16 cellular contexts compared by ENCODE assay signal in the genomic region with DNA sequence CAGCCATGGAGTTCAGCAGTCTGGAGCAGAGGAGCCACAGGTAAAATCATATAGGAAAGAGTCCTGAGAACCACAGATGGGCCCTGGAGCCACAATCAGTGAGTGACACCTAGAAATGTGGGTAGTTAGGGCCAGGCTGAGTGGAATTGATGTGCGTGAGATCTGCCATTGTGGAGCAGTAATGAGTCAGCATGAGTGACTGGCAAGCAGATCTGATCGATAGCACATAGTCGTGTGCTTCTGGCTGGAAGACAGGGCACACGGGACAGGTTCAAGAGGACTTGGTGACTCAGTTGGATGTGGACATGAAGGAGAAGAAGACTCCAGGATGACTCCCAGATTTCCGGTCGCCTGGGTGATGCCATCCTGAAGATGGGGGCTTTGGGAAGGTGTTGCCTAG. TPM values are rescaled to one million over a fixed set of nuclear protein-coding genes. Genes with fewer than 3 reads are reported as not detected.
DNase-seq lines count a peak whose midpoint lies in the region; ATAC-seq and TF ChIP-seq lines count a peak whose summit lies in the region.
"Had no signal": no experiment of that assay in that cellular context is flagged by ENCODE, and none has a peak within 500 bp of the region (broad histone marks: within the 10 kb centered on the region; RNA-seq: fewer than 3 reads in every experiment).

No MANE protein-coding gene starts in this region.

- H3K4me1 ChIP-seq in BLaER1 treated with 17β-estradiol and CSF1 and Interleukin-3, amounts not matched to agents 10 nM and 100 nM, result peaks cover 17 to 92% (median 63%) of the 10 kb centered on the region in 10 experiments
- H3K4me1 ChIP-seq in foreskin keratinocyte, result peaks cover 25% of the 10 kb centered on the region

- H3K27me3 Mint-ChIP-seq in type B pancreatic cell, result no peaks in the 10 kb centered on the region
- H3K27me3 Mint-ChIP-seq: central memory CD8-positive, alpha-beta T cell had no signal

- peaks cover 17% of the 10 kb centered on the region for H3K4me1 Mint-ChIP-seq in type B pancreatic cell (ENCODE audit: unreplicated experiment)
- H3K4me1 Mint-ChIP-seq: naive B cell had no signal

- no peak overlapping the region for H3K4me3 Mint-ChIP-seq in type B pancreatic cell
- H3K4me3 Mint-ChIP-seq: central memory CD8-positive, alpha-beta T cell; naive B cell had no signal

- H3K36me3 Mint-ChIP-seq in type B pancreatic cell, result no peaks in the 10 kb centered on the region
- H3K36me3 Mint-ChIP-seq: naive B cell had no signal

- no peaks in the 10 kb centered on the region for H3K9me3 Mint-ChIP-seq in type B pancreatic cell
- H3K9me3 Mint-ChIP-seq: central memory CD8-positive, alpha-beta T cell; naive B cell had no signal

- H4K20me1 ChIP-seq in BLaER1 treated with 17β-estradiol and CSF1 and Interleukin-3, amounts not matched to agents 10 nM and 100 nM, result peaks cover 0 to 3% (median 0%) of the 10 kb centered on the region in 11 experiments; a peak in 1 of 22 replicates

- TF ChIP-seq CTCF in foreskin keratinocyte (conservative IDR thresholded peaks at IDR 0.05), result no peak
- no peak for TF ChIP-seq CTCF in type B pancreatic cell (conservative IDR thresholded peaks at IDR 0.05)

- peak overlapping the region in 9 of 11 experiments; percentile 84 to 95 (median 92); a peak in 18 of 22 replicates for H3K27ac ChIP-seq in BLaER1 treated with 17β-estradiol and CSF1 and Interleukin-3, amounts not matched to agents 10 nM and 100 nM
- H3K27ac ChIP-seq in foreskin keratinocyte, result no peak overlapping the region

- peak; percentile 12 for ATAC-seq in foreskin keratinocyte
- ATAC-seq in GM18517 (IDR thresholded peaks at IDR 0.05; ENCODE audit: unreplicated experiment), result no peak
- ATAC-seq in GM18502 (IDR thresholded peaks at IDR 0.05; ENCODE audit: poor library complexity, unreplicated experiment), result no peak
- ATAC-seq: right cardiac atrium had no signal

- no peak overlapping the region; a peak in 1 of 22 replicates for H3K9ac ChIP-seq in BLaER1 treated with 17β-estradiol and CSF1 and Interleukin-3, amounts not matched to agents 10 nM and 100 nM

- H3K4me3 ChIP-seq in BLaER1 treated with 17β-estradiol and CSF1 and Interleukin-3, amounts not matched to agents 10 nM and 100 nM, result no peak overlapping the region

- H3K36me3 ChIP-seq in BLaER1 treated with 17β-estradiol and CSF1 and Interleukin-3, amounts not matched to agents 10 nM and 100 nM, result peaks cover 0 to 7% (median 0%) of the 10 kb centered on the region in 11 experiments; a peak in 2 of 22 replicates

- H3K9me3 ChIP-seq in BLaER1 treated with 17β-estradiol and CSF1 and Interleukin-3, amounts not matched to agents 10 nM and 100 nM (replicated peaks in 1 of 11), result no peaks in the 10 kb centered on the region; a peak in 1 of 22 replicates

- peak overlapping the region in 7 of 11 experiments; percentile 80 to 90 (median 85); a peak in 13 of 22 replicates for H3K4me2 ChIP-seq in BLaER1 treated with 17β-estradiol and CSF1 and Interleukin-3, amounts not matched to agents 10 nM and 100 nM

- peak; percentile 59 for DNase-seq in ELR (ENCODE audit: low read depth)
- peak; percentile 38 to 52 for DNase-seq in activated CD4-positive, alpha-beta T cell treated with anti-CD3 and anti-CD28 coated beads, Interleukin-2, amount 50 U/mL, for 48 hours
- DNase-seq in foreskin keratinocyte, result no peak
- no peak for DNase-seq in type B pancreatic cell (ENCODE audit: extremely low spot score, unreplicated experiment)
- no peak for DNase-seq in NCI-H2107 treated with DMSO at 0.1 percent for 48 hours (lab: John Stamatoyannopoulos, UW; ENCODE audit: unreplicated experiment)
- DNase-seq: activated gamma-delta T cell treated with Interleukin-2 at 50 U/mL for 16 hours, COR-L47, head of caudate nucleus, naive B cell, NCI-H1436 treated with DMSO at 0.1 percent for 48 hours, NCI-H526 treated with DMSO at 0.1 percent for 48 hours, right cardiac atrium had no signal

- no peaks in the 10 kb centered on the region for H3K27me3 ChIP-seq in BLaER1 treated with 17β-estradiol and CSF1 and Interleukin-3, amounts not matched to agents 10 nM and 100 nM
- H3K27me3 ChIP-seq in foreskin keratinocyte, result no peaks in the 10 kb centered on the region

- H3K27ac Mint-ChIP-seq in type B pancreatic cell, result no peak overlapping the region

RNA-seq across cellular contexts. Expression of a gene that starts 12.3 kb away (rescaled TPM):
- 20.7 and 42.6 TPM in 2 replicates for total RNA-seq in foreskin keratinocyte
- polyA plus RNA-seq in foreskin keratinocyte, result 17.7 and 42.6 TPM in 2 replicates
- 2.0 and 4.0 TPM in 2 replicates for total RNA-seq in type B pancreatic cell (ENCODE audit: low replicate concordance)

RNA-seq across cellular contexts. Expression of a gene that starts 42.3 kb away (rescaled TPM):
- total RNA-seq in foreskin keratinocyte, result 26.7 and 31.5 TPM in 2 replicates
- polyA plus RNA-seq in foreskin keratinocyte, result 39.2 and 50.1 TPM in 2 replicates
- 20.7 and 26.4 TPM in 2 replicates for total RNA-seq in type B pancreatic cell (ENCODE audit: low replicate concordance)

RNA-seq across cellular contexts. Expression of a gene that starts 42.4 kb away (rescaled TPM):
- 25.2 and 26.0 TPM in 2 replicates for total RNA-seq in foreskin keratinocyte
- 16.0 and 17.1 TPM in 2 replicates for polyA plus RNA-seq in foreskin keratinocyte
- total RNA-seq in type B pancreatic cell (ENCODE audit: low replicate concordance), result 43.3 and 46.3 TPM in 2 replicates

Comparison
In these comparisons a context has a peak if more than half of its experiments do, and no peak if none do; other contexts are left out.
1. DNase-seq: peak in ELR (single experiment) and activated CD4-positive, alpha-beta T cell treated with anti-CD3 and anti-CD28 coated beads, Interleukin-2, amount 50 U/mL, for 48 hours (2 of 2); none in foreskin keratinocyte (0 of 2), type B pancreatic cell (single experiment) and NCI-H2107 treated with DMSO at 0.1 percent for 48 hours (single experiment).